In the genomic region with DNA sequence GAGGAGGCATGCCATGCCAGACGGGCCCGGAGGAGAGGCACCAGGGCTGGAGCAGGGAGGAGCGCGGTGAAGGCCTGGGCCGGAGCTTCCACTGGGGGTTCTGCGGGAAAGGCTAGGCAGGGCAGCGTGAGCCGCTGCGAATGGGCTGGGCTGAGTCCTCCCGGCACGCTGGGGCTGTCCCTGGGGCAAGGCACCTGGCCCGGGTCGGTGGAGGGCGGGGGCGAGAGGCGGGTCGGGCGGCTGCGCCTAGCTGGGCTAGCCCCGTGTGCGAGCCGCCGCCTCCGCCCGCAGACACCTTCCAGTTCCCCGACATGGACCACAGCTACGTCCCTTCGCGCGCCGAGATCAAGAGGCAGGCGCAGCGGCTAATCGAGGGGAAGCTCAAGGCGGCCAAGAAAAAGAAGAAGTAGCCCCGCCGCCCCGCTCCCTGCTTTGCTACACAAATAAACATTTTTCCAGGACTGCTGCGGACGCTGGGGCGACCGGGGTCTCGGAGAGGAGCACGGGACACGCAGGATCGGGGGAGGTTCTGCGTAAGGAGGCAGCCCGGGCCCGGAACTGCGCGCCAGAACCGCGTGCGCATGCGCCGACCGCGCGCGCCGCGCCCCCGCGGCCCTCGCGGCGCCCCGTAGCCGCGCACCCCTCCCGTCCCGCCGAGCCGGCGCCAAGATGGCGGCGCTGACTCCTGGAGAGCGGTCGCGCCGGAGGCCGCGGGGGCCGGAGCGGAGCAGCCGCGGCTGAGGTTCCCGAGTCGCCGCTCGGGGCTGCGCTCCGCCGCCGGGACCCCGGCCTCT, we compare ENCODE assay signal across 8 cellular contexts. TPM values are rescaled to one million over a fixed set of nuclear protein-coding genes. Genes with fewer than 3 reads are reported as not detected.
DNase-seq lines count a peak whose midpoint lies in the region; ATAC-seq and TF ChIP-seq lines count a peak whose summit lies in the region.

A gene with protein sequence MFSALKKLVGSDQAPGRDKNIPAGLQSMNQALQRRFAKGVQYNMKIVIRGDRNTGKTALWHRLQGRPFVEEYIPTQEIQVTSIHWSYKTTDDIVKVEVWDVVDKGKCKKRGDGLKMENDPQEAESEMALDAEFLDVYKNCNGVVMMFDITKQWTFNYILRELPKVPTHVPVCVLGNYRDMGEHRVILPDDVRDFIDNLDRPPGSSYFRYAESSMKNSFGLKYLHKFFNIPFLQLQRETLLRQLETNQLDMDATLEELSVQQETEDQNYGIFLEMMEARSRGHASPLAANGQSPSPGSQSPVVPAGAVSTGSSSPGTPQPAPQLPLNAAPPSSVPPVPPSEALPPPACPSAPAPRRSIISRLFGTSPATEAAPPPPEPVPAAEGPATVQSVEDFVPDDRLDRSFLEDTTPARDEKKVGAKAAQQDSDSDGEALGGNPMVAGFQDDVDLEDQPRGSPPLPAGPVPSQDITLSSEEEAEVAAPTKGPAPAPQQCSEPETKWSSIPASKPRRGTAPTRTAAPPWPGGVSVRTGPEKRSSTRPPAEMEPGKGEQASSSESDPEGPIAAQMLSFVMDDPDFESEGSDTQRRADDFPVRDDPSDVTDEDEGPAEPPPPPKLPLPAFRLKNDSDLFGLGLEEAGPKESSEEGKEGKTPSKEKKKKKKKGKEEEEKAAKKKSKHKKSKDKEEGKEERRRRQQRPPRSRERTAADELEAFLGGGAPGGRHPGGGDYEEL (plus strand): TSS at position 668 of the 794 bp plus-strand sequence. CDS start 249 bp downstream, outside the sequence.

- H3K27me3 ChIP-seq in suprapubic skin, result peaks cover under 1% of the 10 kb centered on the region

- peak within 1 kb of the TSS; percentile 97 for H3K4me3 ChIP-seq in suprapubic skin

- TF ChIP-seq POLR2A in suprapubic skin (IDR thresholded peaks at IDR 0.05), result peak; percentile 66 to 69

- DNase-seq in DMS53 (lab: John Stamatoyannopoulos, UW) (peak; percentile 89), HuH-7 (ENCODE audit: low spot score) (peak; percentile 96), SK-N-DZ (ENCODE audit: low spot score) (peak; percentile 65), germinal center (ENCODE audit: low spot score) (peak; percentile 94), occipital lobe (lab: John Stamatoyannopoulos, UW) (peak; percentile 64), suprapubic skin (ENCODE audit: low spot score in 2 of 2) (peak; percentile 87 to 89)
- peak; percentile 83 for DNase-seq in activated naive CD4-positive, alpha-beta T cell treated with Interleukin-2 at 50 U/mL for 16 hours

- H3K9me3 ChIP-seq in suprapubic skin, result no peaks in the 10 kb centered on the region

- TF ChIP-seq CTCF in suprapubic skin (IDR thresholded peaks at IDR 0.05), result no peak

- H3K4me1 ChIP-seq in suprapubic skin, result peaks cover 36% of the 10 kb centered on the region

- WGBS in suprapubic skin, result 1% methylated on average over 16 of the region's 96 CpGs

- TF ChIP-seq EP300 in suprapubic skin (IDR thresholded peaks at IDR 0.05), result no peak

- ATAC-seq in GM21423 (IDR thresholded peaks at IDR 0.05; ENCODE audit: unreplicated experiment), result peak; percentile 77

- H3K27ac ChIP-seq in suprapubic skin, result peak within 1 kb of the TSS; percentile 91

- no peaks in the 10 kb centered on the region for H3K36me3 ChIP-seq in suprapubic skin

RNA-seq across cellular contexts. Expression of the gene that starts here (rescaled TPM):
- 90.9 and 95.5 TPM in 2 replicates for polyA plus RNA-seq in SK-N-DZ (2014; cell fraction: cytosol; rRNA removed)
- polyA plus RNA-seq in SK-N-DZ (2014; cell fraction: nucleus; rRNA removed), result 158 and 167 TPM in 2 replicates
- total RNA-seq in occipital lobe (38.2 TPM), suprapubic skin (10 to 100 TPM; 54.2 to 70.7 (median 61.0) TPM)

Comparison
In these comparisons a context has a peak if more than half of its experiments do, and no peak if none do; other contexts are left out.
1. Peak in every context shown above with its lines: DNase-seq, ATAC-seq, H3K4me3 ChIP-seq and H3K27ac ChIP-seq.